Comparison of ENCODE assay signal across 14 cellular contexts in the genomic region with DNA sequence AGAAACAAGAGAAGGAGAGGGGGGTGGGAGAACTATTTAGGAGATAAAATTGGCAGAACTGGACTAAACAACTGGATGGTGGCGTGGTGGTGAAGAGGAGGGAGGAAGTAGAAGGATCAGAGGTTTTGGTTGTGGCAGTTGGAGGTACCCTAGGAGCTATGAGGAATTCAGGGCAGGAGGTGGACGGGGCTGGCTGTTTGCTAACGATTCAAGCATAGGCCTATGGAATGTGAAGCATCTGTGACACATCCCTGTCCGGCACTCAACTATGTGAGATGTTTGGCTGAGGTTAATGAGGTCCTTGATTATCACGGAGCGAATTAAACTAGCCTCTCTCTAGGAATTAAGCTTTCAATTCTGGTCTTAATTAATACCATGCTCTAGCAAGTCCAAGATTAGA. TPM values are rescaled to one million over a fixed set of nuclear protein-coding genes. Genes with fewer than 3 reads are reported as not detected.
DNase-seq lines count a peak whose midpoint lies in the region; ATAC-seq and TF ChIP-seq lines count a peak whose summit lies in the region.
"Had no signal": no experiment of that assay in that cellular context is flagged by ENCODE, and none has a peak within 500 bp of the region (broad histone marks: within the 10 kb centered on the region; RNA-seq: fewer than 3 reads in every experiment).

No MANE protein-coding gene starts in this region.

- H3K27ac Mint-ChIP-seq in Caco-2 (ENCODE audit: unreplicated experiment), result peak overlapping the region; percentile 89
- H3K27ac Mint-ChIP-seq in H9, result peak overlapping the region in 1 of 3 experiments; percentile 0; a peak in 2 of 7 replicates
- H3K27ac Mint-ChIP-seq: CD4-positive, alpha-beta T cell had no signal

- CTCF ChIA-PET in Caco-2 (lab: Charles Lee), result interaction anchor here (0.8 to 1.2 kb wide), 2 partner anchors 38 to 46 kb away, joined by 3 read pairs; no protein-coding TSS in a partner anchor

- no peak overlapping the region for H3K23ac ChIP-seq in H9 (ENCODE audit: insufficient read length, low read depth, low read length)

- no peak overlapping the region for H2BK15ac ChIP-seq in H9 (ENCODE audit: low read depth, low read length)

- no peak overlapping the region for H3K27ac ChIP-seq in H9 (ENCODE audit: insufficient read length, low read depth, low read length)
- H3K27ac ChIP-seq: Peyer's patch had no signal

- H3K23me2 ChIP-seq in H9 (ENCODE audit: insufficient read length, low read depth, low read length, poor library complexity, severe bottlenecking), result no peaks in the 10 kb centered on the region

- H3K9me3 Mint-ChIP-seq in Caco-2 (ENCODE audit: unreplicated experiment) (no peaks in the 10 kb centered on the region), H9 (no peaks in the 10 kb centered on the region)
- H3K9me3 Mint-ChIP-seq: CD4-positive, alpha-beta T cell; stimulated activated naive CD8-positive, alpha-beta T cell treated with anti-CD3 and anti-CD28 coated beads, Interleukin-15, amount 100 ng/mL, for 72 hours had no signal

- H2AFZ ChIP-seq in H9 (ENCODE audit: low read length), result no peak overlapping the region

- H3K18ac ChIP-seq in H9 (ENCODE audit: insufficient read length, low read depth, low read length), result no peak overlapping the region

- no peak overlapping the region for H4K91ac ChIP-seq in H9 (ENCODE audit: insufficient read length, low read depth, low read length)

- H3K14ac ChIP-seq in H9 (ENCODE audit: insufficient read depth, low read length), result no peak overlapping the region

- H3K4me3 ChIP-seq in Caco-2 (ENCODE audit: low read depth, low read length), result no peak overlapping the region
- H3K4me3 ChIP-seq in cardiac fibroblast (replicated peaks in 1 of 2; ENCODE audit: low read depth in 2 of 2, low read length in 2 of 2), result no peak overlapping the region
- H3K4me3 ChIP-seq: Peyer's patch had no signal

- no peak overlapping the region for H2BK12ac ChIP-seq in H9 (ENCODE audit: insufficient read length, low read depth, low read length)

- no peak overlapping the region for H2BK120ac ChIP-seq in H9 (ENCODE audit: low read depth, low read length, poor library complexity, severe bottlenecking)

- no peak overlapping the region for H3K9ac ChIP-seq in H9 (ENCODE audit: extremely low read depth, insufficient read length, low read length)

- H3K79me1 ChIP-seq in H9 (ENCODE audit: insufficient read depth, low read depth, low read length, poor library complexity, severe bottlenecking), result no peaks in the 10 kb centered on the region

- H4K8ac ChIP-seq in H9 (replicated peaks; ENCODE audit: insufficient read length, low read depth, low read length), result no peak overlapping the region

- no peak for ATAC-seq in HG02981 (IDR thresholded peaks at IDR 0.05; ENCODE audit: unreplicated experiment)
- ATAC-seq: stimulated activated naive CD8-positive, alpha-beta T cell treated with anti-CD3 and anti-CD28 coated beads, Interleukin-15, amount 100 ng/mL, for 72 hours had no signal

- H3K9me3 ChIP-seq in Caco-2 (no peaks in the 10 kb centered on the region), H9 (ENCODE audit: control insufficient read depth, low read depth, low read length) (no peaks in the 10 kb centered on the region)
- H3K9me3 ChIP-seq: Peyer's patch had no signal

- POLR2A ChIA-PET in Caco-2 (lab: Charles Lee), result interaction anchor here (1.2 kb wide), 1 partner anchor 13 kb away, joined by 6 read pairs; the partner anchor contains the start of gene TARS3

- no CpG with 5 or more reads among the region's 6 CpGs for WGBS in H9 (ENCODE audit: extremely low coverage, insufficient read length, low lambda C conversion rate)

- H3K79me2 ChIP-seq in H9 (ENCODE audit: insufficient read depth, low read length), result no peaks in the 10 kb centered on the region

- BruUV-seq in Caco-2 (replicated peaks; lab: Mats Ljungman, UMichigan), result no TSS peak

- no peak overlapping the region for H2BK5ac ChIP-seq in H9 (ENCODE audit: insufficient read length, low read length)

- peaks cover 19% of the 10 kb centered on the region for H3K4me1 ChIP-seq in Caco-2
- no peaks in the 10 kb centered on the region for H3K4me1 ChIP-seq in H9 (ENCODE audit: insufficient read depth, low read length)
- H3K4me1 ChIP-seq: Peyer's patch had no signal

- no peak overlapping the region for H3K56ac ChIP-seq in H9 (ENCODE audit: insufficient read length, low read depth, low read length)

- no peak overlapping the region for H3K4me3 Mint-ChIP-seq in Caco-2 (ENCODE audit: unreplicated experiment)
- no peak overlapping the region for H3K4me3 Mint-ChIP-seq in H9
- H3K4me3 Mint-ChIP-seq: CD4-positive, alpha-beta T cell; stimulated activated naive CD8-positive, alpha-beta T cell treated with anti-CD3 and anti-CD28 coated beads, Interleukin-15, amount 100 ng/mL, for 72 hours had no signal

- no peak overlapping the region for H3K4ac ChIP-seq in H9 (ENCODE audit: low read depth, low read length)

- H2AK5ac ChIP-seq in H9 (ENCODE audit: insufficient read length, low read length), result no peak overlapping the region

- H3K36me3 Mint-ChIP-seq in Caco-2 (ENCODE audit: insufficient read depth, unreplicated experiment), result peaks cover 29% of the 10 kb centered on the region
- H3K36me3 Mint-ChIP-seq in H9 (ENCODE audit: insufficient read depth in 1 of 3, low read depth in 3 of 3), result peaks cover 0 to 42% (median 13%) of the 10 kb centered on the region in 3 experiments; a peak in 6 of 7 replicates

- no peak overlapping the region for H3T11ph ChIP-seq in H9 (ENCODE audit: low read length)

- no peak overlapping the region for H4K5ac ChIP-seq in H9 (ENCODE audit: insufficient read length, low read depth, low read length)

- H2BK20ac ChIP-seq in H9 (ENCODE audit: low read depth, low read length, poor library complexity, severe bottlenecking), result no peak overlapping the region

- no peaks in the 10 kb centered on the region for H3K27me3 ChIP-seq in Caco-2 (replicated peaks; ENCODE audit: control insufficient read depth, insufficient read depth, low read length)
- no peaks in the 10 kb centered on the region; the same call in 1 of the 2 replicates for H3K27me3 ChIP-seq in H9 (ENCODE audit: insufficient read depth, low read length)
- H3K27me3 ChIP-seq: Peyer's patch had no signal

- H3K4me2 ChIP-seq in H9 (ENCODE audit: insufficient read depth, insufficient read length, low read length), result no peak overlapping the region

- H4K20me1 ChIP-seq in H9 (ENCODE audit: control insufficient read depth, insufficient read depth, insufficient read length), result no peaks in the 10 kb centered on the region

- no peaks in the 10 kb centered on the region for H3K36me3 ChIP-seq in Caco-2 (ENCODE audit: control insufficient read depth, insufficient read depth, low read length)

- H3K4me1 Mint-ChIP-seq in Caco-2 (ENCODE audit: low read depth, unreplicated experiment), result peaks cover 16% of the 10 kb centered on the region
- H3K4me1 Mint-ChIP-seq in H9, result no peaks in the 10 kb centered on the region

- no peak for TF ChIP-seq CTCF in Caco-2 (IDR thresholded peaks at IDR 0.05; ENCODE audit: insufficient read depth in 1 of 2, low read depth in 1 of 2, low read length in 1 of 2, severe bottlenecking in 1 of 2, unreplicated experiment in 1 of 2)
- no peak for TF ChIP-seq CTCF in cardiac fibroblast (IDR thresholded peaks at IDR 0.05; ENCODE audit: low read depth, low read length)
- no peak for TF ChIP-seq CTCF in H9 (conservative IDR thresholded peaks at IDR 0.05)

- H3K27me3 Mint-ChIP-seq in Caco-2 (ENCODE audit: insufficient read depth, unreplicated experiment) (no peaks in the 10 kb centered on the region), H9 (ENCODE audit: low read depth) (no peaks in the 10 kb centered on the region)
- H3K27me3 Mint-ChIP-seq: CD4-positive, alpha-beta T cell; stimulated activated naive CD8-positive, alpha-beta T cell treated with anti-CD3 and anti-CD28 coated beads, Interleukin-15, amount 100 ng/mL, for 72 hours had no signal

- intact Hi-C loops in Caco-2 (cut with micrococcal nuclease; ENCODE audit: unreplicated experiment), result no loop called here

- DNase-seq in Caco-2, result peak; percentile 58 to 72
- peak; percentile 37 for DNase-seq in HuH-7.5 (ENCODE audit: low spot score)
- DNase-seq in cardiac fibroblast (ENCODE audit: low read depth in 2 of 2), result peak; percentile 17 to 57
- DNase-seq in kidney tubule cell (ENCODE audit: low spot score), result peak; percentile 79
- no peak for DNase-seq in NCI-H748 (lab: John Stamatoyannopoulos, UW; ENCODE audit: unreplicated experiment)
- no peak for DNase-seq in stimulated activated naive CD4-positive, alpha-beta T cell (lab: John Stamatoyannopoulos, UW)
- DNase-seq in H9, result no peak
- DNase-seq: activated CD8-positive, alpha-beta memory T cell treated with anti-CD3 and anti-CD28 coated beads, Interleukin-2, amount 50 U/mL, for 4 hours; CD4-positive, alpha-beta T cell; MV-4-11; NCI-H2227 treated with DMSO at 0.1 percent for 48 hours; Peyer's patch; stimulated activated naive CD8-positive, alpha-beta T cell treated with anti-CD3 and anti-CD28 coated beads, Interleukin-15, amount 100 ng/mL, for 72 hours had no signal

RNA-seq across cellular contexts. Expression of gene TARS3, which starts 13.5 kb away (rescaled TPM):
- total RNA-seq in Caco-2 (2022) (9.8 and 11.5 TPM in 2 replicates), H9 (2021) (14.1 and 14.9 TPM in 2 replicates)

RNA-seq across cellular contexts. Expression of gene TM2D3, which starts 58.6 kb away (rescaled TPM):
- total RNA-seq in Caco-2 (2022) (34.7 and 39.2 TPM in 2 replicates), H9 (2021) (30.5 and 34.9 TPM in 2 replicates)

Comparison
In these comparisons a context has a peak if more than half of its experiments do, and no peak if none do; other contexts are left out.
1. DNase-seq: peak in Caco-2 (2 of 2), HuH-7.5 (single experiment), cardiac fibroblast (2 of 2) and kidney tubule cell (single experiment); none in NCI-H748 (single experiment), stimulated activated naive CD4-positive, alpha-beta T cell (0 of 6) and H9 (single experiment).